1 cellular context compared by ENCODE assay signal in genomic region chr13:20702945-20703784, GRCh38.
A peak's percentile ranks its signal among the peaks of the same experiment; 100 is the strongest.
TF ChIP-seq lines count a peak whose summit lies in the region.

IL17D (plus strand) TSS chr13:20703699; CDS start chr13:20704002, 303 bp downstream.

TF ChIP-seq in HepG2, 621 proteins besides CTCF, POLR2A, EP300 and RAD21 (continued from another document and continues in another):
- TF ChIP-seq MXD3 (CRISPR knock-in tag; IDR thresholded peaks at IDR 0.05) = no peak; the same call in 1 of the 2 replicates
- peak; percentile 74 for TF ChIP-seq PHF8 (CRISPR knock-in tag; IDR thresholded peaks at IDR 0.05)
- TF ChIP-seq SP5 (CRISPR knock-in tag; IDR thresholded peaks at IDR 0.05; ENCODE audit: borderline replicate concordance, low read depth) = no peak
- TF ChIP-seq MAFG (CRISPR knock-in tag; IDR thresholded peaks at IDR 0.05) = no peak
- peak; percentile 51; the same call in 1 of the 2 replicates for TF ChIP-seq ZNF274 (CRISPR knock-in tag; IDR thresholded peaks at IDR 0.05)
- TF ChIP-seq ISL2 (CRISPR knock-in tag; IDR thresholded peaks at IDR 0.05) = no peak
- peak; percentile 18; the same call in 1 of the 2 replicates for TF ChIP-seq YEATS2 (CRISPR knock-in tag; IDR thresholded peaks at IDR 0.05; ENCODE audit: borderline replicate concordance)
- TF ChIP-seq DRAP1 (CRISPR knock-in tag; IDR thresholded peaks at IDR 0.05) = no peak
- no peak for TF ChIP-seq ZNF639 (CRISPR knock-in tag; conservative IDR thresholded peaks at IDR 0.05)
- TF ChIP-seq ZBTB14 (CRISPR knock-in tag; IDR thresholded peaks at IDR 0.05) = peak; percentile 68; the same call in 1 of the 2 replicates
- no peak for TF ChIP-seq ATF7 (IDR thresholded peaks at IDR 0.05)
- no peak for TF ChIP-seq ATF7 (CRISPR knock-in tag; IDR thresholded peaks at IDR 0.05)
- TF ChIP-seq GABPB1 (CRISPR knock-in tag; IDR thresholded peaks at IDR 0.05) = peak; percentile 59; the same call in 1 of the 2 replicates
- peak; percentile 80 for TF ChIP-seq ZNF501 (CRISPR knock-in tag; IDR thresholded peaks at IDR 0.05)
- TF ChIP-seq ZNF576 (CRISPR knock-in tag; IDR thresholded peaks at IDR 0.05) = 0 out of 2 replicates have a peak, but pooled peaks have one; percentile 19
- no peak for TF ChIP-seq XBP1 (CRISPR knock-in tag; IDR thresholded peaks at IDR 0.05)
- no peak for TF ChIP-seq KLF16 (CRISPR knock-in tag; IDR thresholded peaks at IDR 0.05)
- no peak for TF ChIP-seq ZNF720 (CRISPR knock-in tag; IDR thresholded peaks at IDR 0.05)
- TF ChIP-seq HOXA9 (CRISPR knock-in tag; IDR thresholded peaks at IDR 0.05; ENCODE audit: borderline replicate concordance) = no peak
- TF ChIP-seq RXRA (CRISPR knock-in tag; IDR thresholded peaks at IDR 0.05) = peak; percentile 25; the same call in 1 of the 2 replicates
- 0 out of 2 replicates have a peak, but pooled peaks have one; percentile 33 for TF ChIP-seq ZSCAN25 (CRISPR knock-in tag; IDR thresholded peaks at IDR 0.05)
- TF ChIP-seq GFI1 (CRISPR knock-in tag; IDR thresholded peaks at IDR 0.05; ENCODE audit: borderline replicate concordance) = peak; percentile 67
- no peak for TF ChIP-seq ZIK1 (CRISPR knock-in tag; IDR thresholded peaks at IDR 0.05; ENCODE audit: borderline replicate concordance, low read depth)
- TF ChIP-seq ZMAT3 (CRISPR knock-in tag; conservative IDR thresholded peaks at IDR 0.05) = peak; percentile 26; the same call in 1 of the 2 replicates
- TF ChIP-seq ZBTB7B (CRISPR knock-in tag; IDR thresholded peaks at IDR 0.05) = peak; percentile 77
- TF ChIP-seq CBFB (CRISPR knock-in tag; IDR thresholded peaks at IDR 0.05) = no peak
- no peak for TF ChIP-seq HMGA1 (CRISPR knock-in tag; conservative IDR thresholded peaks at IDR 0.05)
- no peak for TF ChIP-seq SMAD3 (CRISPR knock-in tag; IDR thresholded peaks at IDR 0.05)
- TF ChIP-seq ZC3H13 (CRISPR knock-in tag; IDR thresholded peaks at IDR 0.05) = peak; percentile 81
- TF ChIP-seq NFKB2 (CRISPR knock-in tag; IDR thresholded peaks at IDR 0.05; ENCODE audit: borderline replicate concordance) = peak; percentile 51; the same call in 1 of the 2 replicates
- TF ChIP-seq RAD51 (IDR thresholded peaks at IDR 0.05; ENCODE audit: borderline replicate concordance) = no peak
- TF ChIP-seq ZNF263 (CRISPR knock-in tag; IDR thresholded peaks at IDR 0.05) = no peak
- peak; percentile 86; the same call in 1 of the 2 replicates for TF ChIP-seq MTA1 (CRISPR knock-in tag; IDR thresholded peaks at IDR 0.05; ENCODE audit: borderline replicate concordance)
- peak; percentile 60 for TF ChIP-seq SALL1 (CRISPR knock-in tag; IDR thresholded peaks at IDR 0.05)
- no peak for TF ChIP-seq CREB3 (CRISPR knock-in tag; IDR thresholded peaks at IDR 0.05)
- no peak for TF ChIP-seq CEBPG (CRISPR knock-in tag; IDR thresholded peaks at IDR 0.05)
- TF ChIP-seq ZSCAN31 (CRISPR knock-in tag; IDR thresholded peaks at IDR 0.05; ENCODE audit: low read depth) = no peak
- peak; percentile 71; the same call in 1 of the 2 replicates for TF ChIP-seq NRL (CRISPR knock-in tag; IDR thresholded peaks at IDR 0.05; ENCODE audit: borderline replicate concordance)
- peak; percentile 32 to 74; a peak in 2 of 4 replicates for TF ChIP-seq HMGXB4 (CRISPR knock-in tag; IDR thresholded peaks at IDR 0.05; ENCODE audit: borderline replicate concordance in 1 of 2, low read depth in 1 of 2)
- TF ChIP-seq CREM (IDR thresholded peaks at IDR 0.05) = no peak
- TF ChIP-seq CREM (CRISPR knock-in tag; IDR thresholded peaks at IDR 0.05) = no peak
- TF ChIP-seq NFYC (CRISPR knock-in tag; IDR thresholded peaks at IDR 0.05) = no peak
- TF ChIP-seq ZBTB26 (CRISPR knock-in tag; IDR thresholded peaks at IDR 0.05; ENCODE audit: borderline replicate concordance) = no peak
- 0 out of 2 replicates have a peak, but pooled peaks have one; percentile 64 for TF ChIP-seq ZNF230 (CRISPR knock-in tag; IDR thresholded peaks at IDR 0.05)
- TF ChIP-seq SALL2 (CRISPR knock-in tag; IDR thresholded peaks at IDR 0.05) = 0 out of 2 replicates have a peak, but pooled peaks have one; percentile 63
- no peak for TF ChIP-seq ZNF775 (CRISPR knock-in tag; IDR thresholded peaks at IDR 0.05; ENCODE audit: borderline replicate concordance)
- TF ChIP-seq TGIF2 (CRISPR knock-in tag; IDR thresholded peaks at IDR 0.05) = no peak
- TF ChIP-seq ZNF619 (CRISPR knock-in tag; IDR thresholded peaks at IDR 0.05) = 0 out of 2 replicates have a peak, but pooled peaks have one; percentile 39
- TF ChIP-seq RORA (CRISPR knock-in tag; IDR thresholded peaks at IDR 0.05) = no peak
- no peak for TF ChIP-seq ZSCAN30 (CRISPR knock-in tag; IDR thresholded peaks at IDR 0.05)
- no peak for TF ChIP-seq NPAS2 (CRISPR knock-in tag; IDR thresholded peaks at IDR 0.05; ENCODE audit: borderline replicate concordance)
- TF ChIP-seq THYN1 (CRISPR knock-in tag; IDR thresholded peaks at IDR 0.05; ENCODE audit: borderline replicate concordance, low read depth) = no peak
- TF ChIP-seq ARHGAP35 (CRISPR knock-in tag; IDR thresholded peaks at IDR 0.05; ENCODE audit: borderline replicate concordance) = peak; percentile 68; the same call in 1 of the 2 replicates
- peak; percentile 64 for TF ChIP-seq XRCC5 (optimal IDR thresholded peaks at IDR 0.05; ENCODE audit: low read length)
- TF ChIP-seq SAP130 (CRISPR knock-in tag; IDR thresholded peaks at IDR 0.05; ENCODE audit: low read depth) = peak; percentile 31
- 0 out of 2 replicates have a peak, but pooled peaks have one; percentile 29 for TF ChIP-seq ZNF574 (CRISPR knock-in tag; IDR thresholded peaks at IDR 0.05)
- peak; percentile 33; the same call in 1 of the 2 replicates for TF ChIP-seq AHR (CRISPR knock-in tag; IDR thresholded peaks at IDR 0.05)
- TF ChIP-seq ZFYVE20 (CRISPR knock-in tag; IDR thresholded peaks at IDR 0.05; ENCODE audit: borderline replicate concordance, low read depth) = no peak
- peak; percentile 93 for TF ChIP-seq ZNF687 (CRISPR knock-in tag; IDR thresholded peaks at IDR 0.05)
- TF ChIP-seq ZNF776 (CRISPR knock-in tag; IDR thresholded peaks at IDR 0.05) = 0 out of 2 replicates have a peak, but pooled peaks have one; percentile 43
- no peak for TF ChIP-seq ZNF382 (CRISPR knock-in tag; IDR thresholded peaks at IDR 0.05; ENCODE audit: borderline replicate concordance)
- no peak for TF ChIP-seq SIN3A (IDR thresholded peaks at IDR 0.05; ENCODE audit: borderline replicate concordance, low read depth, low read length)
- no peak for TF ChIP-seq ZNF615 (CRISPR knock-in tag; IDR thresholded peaks at IDR 0.05; ENCODE audit: borderline replicate concordance)
